Comparison of ENCODE assay signal across 12 cellular contexts in genomic region chr1:6800728-6801127, GRCh38. TPM values are rescaled to one million over a fixed set of nuclear protein-coding genes. Genes with fewer than 3 reads are reported as not detected.
A peak's percentile ranks its signal among the peaks of the same experiment; 100 is the strongest.
DNase-seq lines count a peak whose midpoint lies in the region; ATAC-seq and TF ChIP-seq lines count a peak whose summit lies in the region.
"Had no signal": no experiment of that assay in that cellular context is flagged by ENCODE, and none has a peak within 500 bp of the region (broad histone marks: within the 10 kb centered on the region; RNA-seq: fewer than 3 reads in every experiment).

No MANE protein-coding gene starts in this region.

- H3K4me3 ChIP-seq in adipocyte (ENCODE audit: low read length), result no peak overlapping the region
- H3K4me3 ChIP-seq in thoracic aorta, result peak overlapping the region; percentile 54
- H3K4me3 ChIP-seq: skin epidermis had no signal

- peak overlapping the region; percentile 33 for H3K9ac ChIP-seq in adipocyte (ENCODE audit: low read length)

- peak overlapping the region; percentile 73 to 79 for H3K27ac ChIP-seq in thoracic aorta

- H3K4me1 ChIP-seq in adipocyte (ENCODE audit: control insufficient read depth, insufficient read depth, low read length) (peaks cover 33% of the 10 kb centered on the region), thoracic aorta (ENCODE audit: control insufficient read depth in 1 of 2, low read depth in 2 of 2) (peaks cover 47 to 73% of the 10 kb centered on the region in 2 donors)

- ATAC-seq in left ventricle myocardium superior, result peak; percentile 4
- no peak for ATAC-seq in thoracic aorta (ENCODE audit: insufficient number of reproducible peaks, low FRiP score, low read depth)
- ATAC-seq in GM21786 (IDR thresholded peaks at IDR 0.05; ENCODE audit: unreplicated experiment), result no peak
- ATAC-seq in HG03196 (IDR thresholded peaks at IDR 0.05; ENCODE audit: unreplicated experiment), result no peak

- H3K9me3 ChIP-seq in adipocyte (ENCODE audit: control insufficient read depth, low read length) (no peaks in the 10 kb centered on the region), thoracic aorta (no peaks in the 10 kb centered on the region)

- H3K36me3 ChIP-seq in adipocyte (ENCODE audit: control insufficient read depth, insufficient read depth, low read length, severe bottlenecking) (peaks cover 2% of the 10 kb centered on the region), thoracic aorta (no peaks in the 10 kb centered on the region)

- DNase-seq in H4 (ENCODE audit: low spot score), result peak; percentile 29
- peak; percentile 84 for DNase-seq in adipocyte (ENCODE audit: low read depth)
- DNase-seq in left ventricle myocardium superior, result no peak
- no peak for DNase-seq in thoracic aorta (ENCODE audit: low spot score)
- no peak for DNase-seq in NAMALWA (ENCODE audit: low spot score)
- DNase-seq: activated CD4-positive, CD25-positive, alpha-beta regulatory T cell; activated gamma-delta T cell treated with Interleukin-2 at 50 U/mL for 16 hours; left cardiac atrium; NCI-H1930 had no signal

- intact Hi-C loops in left ventricle myocardium superior (cut with micrococcal nuclease), result no loop called here

- H3K27me3 ChIP-seq in adipocyte (replicated peaks; ENCODE audit: control insufficient read depth, insufficient read depth, low read length) (no peaks in the 10 kb centered on the region), thoracic aorta (replicated peaks; ENCODE audit: insufficient read depth) (no peaks in the 10 kb centered on the region)

- no peak for TF ChIP-seq CTCF in thoracic aorta (IDR thresholded peaks at IDR 0.05)

RNA-seq across cellular contexts. Expression of gene CAMTA1, which starts 15.5 kb away (rescaled TPM):
- total RNA-seq in H4 (2014; rRNA removed; shearing (Covaris generic)), result 98.2 and 110 TPM in 2 replicates
- total RNA-seq in left ventricle myocardium superior, result 166 TPM
- 100 to 1,000 TPM; 105 to 113 TPM for total RNA-seq in thoracic aorta

Comparison
In these comparisons a context has a peak if more than half of its experiments do, and no peak if none do; other contexts are left out.
1. DNase-seq: peak in H4 (single experiment) and adipocyte (single experiment); none in left ventricle myocardium superior (single experiment), thoracic aorta (single experiment) and NAMALWA (single experiment).